Comparison of ENCODE assay signal across 8 cellular contexts in genomic region chr1:246117066-246117791, GRCh38.
DNase-seq lines count a peak whose midpoint lies in the region; ATAC-seq, FAIRE-seq and TF ChIP-seq lines count a peak whose summit lies in the region.

No MANE protein-coding gene starts in this region.

- H3K4me3 Mint-ChIP-seq in endothelial cell (ENCODE audit: unreplicated experiment), result no peak overlapping the region
- peak overlapping the region; percentile 71 for H3K4me3 Mint-ChIP-seq in natural killer cell

- H3K9me3 Mint-ChIP-seq in endothelial cell (ENCODE audit: unreplicated experiment), result no peaks in the 10 kb centered on the region
- no peaks in the 10 kb centered on the region for H3K9me3 Mint-ChIP-seq in natural killer cell

- DNase-seq in COR-L47 (lab: John Stamatoyannopoulos, UW), result peak; percentile 40
- DNase-seq in GM19239 (ENCODE audit: insufficient read length, low spot score), result peak; percentile 14
- DNase-seq in NCI-H345 treated with DMSO at 0.1 percent for 48 hours (lab: John Stamatoyannopoulos, UW; ENCODE audit: unreplicated experiment), result peak; percentile 18
- peak; percentile 14 to 23 for DNase-seq in activated CD4-positive, alpha-beta T cell treated with anti-CD3 and anti-CD28 coated beads for 4 hours
- peak; percentile 48 for DNase-seq in endothelial cell (ENCODE audit: low spot score)
- DNase-seq in natural killer cell, result no peak
- DNase-seq in lower leg skin (ENCODE audit: low spot score in 2 of 2), result no peak

- no peak overlapping the region for H3K4me3 ChIP-seq in lower leg skin (ENCODE audit: low read depth, poor library complexity, severe bottlenecking)

- no peak for TF ChIP-seq POLR2A in lower leg skin (IDR thresholded peaks at IDR 0.05)

- ATAC-seq in HG03135 (IDR thresholded peaks at IDR 0.05; ENCODE audit: unreplicated experiment), result peak; percentile 90
- ATAC-seq in natural killer cell, result peak; percentile 80 to 90 (median 88)

- H3K4me1 Mint-ChIP-seq in endothelial cell (ENCODE audit: unreplicated experiment) (peaks cover 39% of the 10 kb centered on the region), natural killer cell (peaks cover 6 to 19% of the 10 kb centered on the region in 2 donors)

- H3K27me3 Mint-ChIP-seq in endothelial cell (ENCODE audit: unreplicated experiment) (peaks cover 3% of the 10 kb centered on the region), natural killer cell (ENCODE audit: low read depth in 2 of 2) (peaks cover 0 to 2% of the 10 kb centered on the region in 2 donors)

- 51 to 62% methylated on average over 10 of the region's 10 CpGs for WGBS in lower leg skin, 2 donors

- TF ChIP-seq CTCF in endothelial cell (IDR thresholded peaks at IDR 0.05; ENCODE audit: unreplicated experiment), result peak; percentile 12
- peak; percentile 58 for TF ChIP-seq CTCF in natural killer cell (IDR thresholded peaks at IDR 0.05)
- no peak for TF ChIP-seq CTCF in lower leg skin (IDR thresholded peaks at IDR 0.05)

- H3K36me3 Mint-ChIP-seq in endothelial cell (ENCODE audit: low read depth, unreplicated experiment) (peaks cover 4% of the 10 kb centered on the region), natural killer cell (no peaks in the 10 kb centered on the region)

- H3K27ac Mint-ChIP-seq in endothelial cell (ENCODE audit: unreplicated experiment) (peak overlapping the region; percentile 4), natural killer cell (peak overlapping the region; percentile 26 to 35)

- intact Hi-C loops in natural killer cell (cut with micrococcal nuclease), result loop anchor here (1.0 kb wide), 1 partner anchor 105 kb away; no protein-coding TSS in a partner anchor
- intact Hi-C loops in lower leg skin (cut with DNase I; ENCODE audit: low total_unique reads), result no loop called here

- FAIRE-seq in GM19239 (lab: Jason Lieb, UNC), result peak; percentile 73

Comparison
In these comparisons a context has a peak if more than half of its experiments do, and no peak if none do; other contexts are left out.
1. DNase-seq: peak in COR-L47 (single experiment), GM19239 (single experiment), NCI-H345 treated with DMSO at 0.1 percent for 48 hours (single experiment), activated CD4-positive, alpha-beta T cell treated with anti-CD3 and anti-CD28 coated beads for 4 hours (2 of 2) and endothelial cell (single experiment); none in natural killer cell (single experiment) and lower leg skin (0 of 2).
2. CTCF ChIP-seq: peak in endothelial cell (single experiment) and natural killer cell (single experiment); none in lower leg skin (0 of 3).